2 cellular contexts compared by ENCODE assay signal in genomic region chr14:20836668-20837338, GRCh38.
TF ChIP-seq lines count a peak whose summit lies in the region.

No MANE protein-coding gene starts in this region.

TF ChIP-seq in IMR-90, 13 proteins besides CTCF, POLR2A, EP300 and RAD21:
- TF ChIP-seq RFX5 (IDR thresholded peaks at IDR 0.05; ENCODE audit: low read depth, low read length) (no peak), MXI1 (IDR thresholded peaks at IDR 0.05; ENCODE audit: borderline replicate concordance, low read depth, low read length) (no peak), SMC3 (IDR thresholded peaks at IDR 0.05; ENCODE audit: low read depth, low read length) (no peak), CEBPB (IDR thresholded peaks at IDR 0.05; ENCODE audit: low read depth, low read length) (no peak), BHLHE40 (IDR thresholded peaks at IDR 0.05; ENCODE audit: low read depth, low read length) (no peak), USF2 (IDR thresholded peaks at IDR 0.05; ENCODE audit: low read depth, low read length) (no peak), CHD1 (IDR thresholded peaks at IDR 0.05; ENCODE audit: low read depth, low read length) (no peak), MAZ (IDR thresholded peaks at IDR 0.05; ENCODE audit: borderline replicate concordance, low read depth, low read length) (no peak), RCOR1 (IDR thresholded peaks at IDR 0.05; ENCODE audit: insufficient replicate concordance, low read length) (no peak), ELK1 (IDR thresholded peaks at IDR 0.05; ENCODE audit: borderline replicate concordance, low read depth, low read length) (no peak), FOS (IDR thresholded peaks at IDR 0.05; ENCODE audit: low read depth, low read length) (no peak), NFE2L2 (IDR thresholded peaks at IDR 0.05; ENCODE audit: low read depth, low read length) (no peak), MAFK (IDR thresholded peaks at IDR 0.05; ENCODE audit: low read depth, low read length) (no peak)

TF ChIP-seq in H1, 55 proteins besides CTCF, POLR2A, EP300 and RAD21:
- peak; percentile 77 for TF ChIP-seq TEAD4 (IDR thresholded peaks at IDR 0.05; ENCODE audit: low read depth, low read length)
- no peak for TF ChIP-seq CBX5 (IDR thresholded peaks at IDR 0.05; ENCODE audit: low read depth, low read length)
